In genomic region chr16:53089434-53090270, GRCh38 we compare ENCODE assay signal across 1 cellular context.
TF ChIP-seq lines count a peak whose summit lies in the region.

No MANE protein-coding gene starts in this region.

TF ChIP-seq in IMR-90, 13 proteins besides CTCF, POLR2A, EP300 and RAD21 (continued from another document):
- TF ChIP-seq ELK1 (IDR thresholded peaks at IDR 0.05; ENCODE audit: borderline replicate concordance, low read depth, low read length) (no peak), CEBPB (IDR thresholded peaks at IDR 0.05; ENCODE audit: low read depth, low read length) (no peak)
